In the genomic region with DNA sequence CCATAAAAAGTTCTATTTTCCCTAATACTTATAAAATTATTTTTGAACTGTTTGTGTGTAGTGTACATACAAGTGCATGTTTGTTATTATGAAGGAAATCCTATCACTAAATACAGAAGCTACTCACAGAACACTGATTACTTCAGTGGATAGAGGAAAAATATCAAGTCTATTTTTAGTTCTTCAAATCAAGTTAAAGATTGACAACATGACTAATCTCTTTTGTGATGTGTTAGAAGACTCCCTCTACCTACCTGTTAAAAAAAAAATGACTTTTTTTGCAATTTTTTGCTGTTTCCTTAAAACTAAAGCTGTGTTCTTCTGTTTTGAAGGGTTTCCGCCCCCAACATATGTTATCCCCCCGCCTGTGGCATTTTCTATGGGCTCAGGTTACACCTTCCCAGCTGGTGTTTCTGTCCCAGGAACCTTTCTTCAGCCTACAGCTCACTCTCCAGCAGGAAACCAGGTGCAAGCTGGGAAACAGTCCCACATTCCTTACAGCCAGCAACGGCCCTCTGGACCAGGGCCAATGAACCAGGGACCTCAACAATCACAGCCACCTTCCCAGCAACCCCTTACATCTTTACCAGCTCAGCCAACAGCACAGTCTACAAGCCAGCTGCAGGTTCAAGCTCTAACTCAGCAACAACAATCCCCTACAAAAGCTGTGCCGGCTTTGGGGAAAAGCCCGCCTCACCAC, we compare ENCODE assay signal across 15 cellular contexts. TPM values are rescaled to one million over a fixed set of nuclear protein-coding genes. Genes with fewer than 3 reads are reported as not detected.
DNase-seq lines count a peak whose midpoint lies in the region; ATAC-seq, FAIRE-seq and TF ChIP-seq lines count a peak whose summit lies in the region.
"Had no signal": no experiment of that assay in that cellular context is flagged by ENCODE, and none has a peak within 500 bp of the region (broad histone marks: within the 10 kb centered on the region; RNA-seq: fewer than 3 reads in every experiment).

No MANE protein-coding gene starts in this region.

- H3K27ac Mint-ChIP-seq in activated T-cell treated with anti-CD3 and anti-CD28 coated beads, Interleukin-2, amount 50 U/mL, for 24 hours, result peak overlapping the region; percentile 67
- no peak overlapping the region for H3K27ac Mint-ChIP-seq in stimulated activated effector memory CD8-positive, alpha-beta T cell treated with anti-CD3 and anti-CD28 coated beads, Interleukin-12 subunit alpha, Interleukin-12 subunit beta, amount 100 ng/mL, for 72 hours
- H3K27ac Mint-ChIP-seq in activated naive CD8-positive, alpha-beta T cell treated with anti-CD3 and anti-CD28 coated beads for 36 hours, result no peak overlapping the region
- H3K27ac Mint-ChIP-seq: activated CD4-positive, alpha-beta T cell treated with anti-CD3 and anti-CD28 coated beads, Interleukin-2, amount 10 ng/mL, durations not matched to agents 7 days and 5 days had no signal

- DNase-seq in activated T-cell treated with anti-CD3 and anti-CD28 coated beads, Interleukin-2, amount 50 U/mL, for 24 hours, result no peak
- DNase-seq in activated T-cell treated with anti-CD3 and anti-CD28 coated beads for 4 hours (no peak), NCI-H2107 treated with DMSO at 0.1 percent for 48 hours (lab: John Stamatoyannopoulos, UW; ENCODE audit: unreplicated experiment) (peak; percentile 60), epithelial cell of proximal tubule (ENCODE audit: low read depth) (peak; percentile 56), renal cortical epithelial cell (ENCODE audit: low read depth) (peak; percentile 93), urothelium cell line (ENCODE audit: low spot score) (no peak)
- no peak for DNase-seq in stimulated activated effector memory CD8-positive, alpha-beta T cell treated with anti-CD3 and anti-CD28 coated beads, Interleukin-12 subunit alpha, Interleukin-12 subunit beta, amount 100 ng/mL, for 72 hours (ENCODE audit: low spot score in 2 of 2)
- no peak for DNase-seq in activated naive CD8-positive, alpha-beta T cell treated with anti-CD3 and anti-CD28 coated beads for 36 hours
- DNase-seq: activated CD4-positive, alpha-beta T cell treated with anti-CD3 and anti-CD28 coated beads, Interleukin-2, amount 10 ng/mL, durations not matched to agents 7 days and 5 days; brain microvascular endothelial cell; DMS153; NCI-H1930; SW 1271 had no signal

- ATAC-seq in stimulated activated effector memory CD8-positive, alpha-beta T cell treated with anti-CD3 and anti-CD28 coated beads, Interleukin-12 subunit alpha, Interleukin-12 subunit beta, amount 100 ng/mL, for 72 hours, result no peak

- H3K4me3 Mint-ChIP-seq in activated T-cell treated with anti-CD3 and anti-CD28 coated beads, Interleukin-2, amount 50 U/mL, for 24 hours, result no peak overlapping the region
- no peak overlapping the region for H3K4me3 Mint-ChIP-seq in stimulated activated effector memory CD8-positive, alpha-beta T cell treated with anti-CD3 and anti-CD28 coated beads, Interleukin-12 subunit alpha, Interleukin-12 subunit beta, amount 100 ng/mL, for 72 hours
- H3K4me3 Mint-ChIP-seq in activated naive CD8-positive, alpha-beta T cell treated with anti-CD3 and anti-CD28 coated beads for 36 hours, result no peak overlapping the region
- H3K4me3 Mint-ChIP-seq: activated CD4-positive, alpha-beta T cell treated with anti-CD3 and anti-CD28 coated beads, Interleukin-2, amount 10 ng/mL, durations not matched to agents 7 days and 5 days had no signal

- no peaks in the 10 kb centered on the region for H3K9me3 Mint-ChIP-seq in activated T-cell treated with anti-CD3 and anti-CD28 coated beads, Interleukin-2, amount 50 U/mL, for 24 hours
- H3K9me3 Mint-ChIP-seq in stimulated activated effector memory CD8-positive, alpha-beta T cell treated with anti-CD3 and anti-CD28 coated beads, Interleukin-12 subunit alpha, Interleukin-12 subunit beta, amount 100 ng/mL, for 72 hours, result no peaks in the 10 kb centered on the region
- no peaks in the 10 kb centered on the region for H3K9me3 Mint-ChIP-seq in activated naive CD8-positive, alpha-beta T cell treated with anti-CD3 and anti-CD28 coated beads for 36 hours
- H3K9me3 Mint-ChIP-seq: activated CD4-positive, alpha-beta T cell treated with anti-CD3 and anti-CD28 coated beads, Interleukin-2, amount 10 ng/mL, durations not matched to agents 7 days and 5 days had no signal

- no peak for TF ChIP-seq CTCF in epithelial cell of proximal tubule (conservative IDR thresholded peaks at IDR 0.05; ENCODE audit: low read depth, low read length)

- no peak for FAIRE-seq in urothelium cell line (lab: Jason Lieb, UNC)
- FAIRE-seq: endometrium had no signal

- H3K4me3 ChIP-seq in epithelial cell of proximal tubule (ENCODE audit: low read depth, low read length), result no peak overlapping the region

- no peaks in the 10 kb centered on the region for H3K27me3 Mint-ChIP-seq in activated T-cell treated with anti-CD3 and anti-CD28 coated beads, Interleukin-2, amount 50 U/mL, for 24 hours
- H3K27me3 Mint-ChIP-seq in activated naive CD8-positive, alpha-beta T cell treated with anti-CD3 and anti-CD28 coated beads for 36 hours, result no peaks in the 10 kb centered on the region
- H3K27me3 Mint-ChIP-seq: activated CD4-positive, alpha-beta T cell treated with anti-CD3 and anti-CD28 coated beads, Interleukin-2, amount 10 ng/mL, durations not matched to agents 7 days and 5 days had no signal

- no peaks in the 10 kb centered on the region for H3K4me1 Mint-ChIP-seq in activated T-cell treated with anti-CD3 and anti-CD28 coated beads, Interleukin-2, amount 50 U/mL, for 24 hours (ENCODE audit: low read depth)
- no peaks in the 10 kb centered on the region for H3K4me1 Mint-ChIP-seq in stimulated activated effector memory CD8-positive, alpha-beta T cell treated with anti-CD3 and anti-CD28 coated beads, Interleukin-12 subunit alpha, Interleukin-12 subunit beta, amount 100 ng/mL, for 72 hours
- H3K4me1 Mint-ChIP-seq in activated naive CD8-positive, alpha-beta T cell treated with anti-CD3 and anti-CD28 coated beads for 36 hours, result peaks cover 4% of the 10 kb centered on the region

- H3K36me3 Mint-ChIP-seq in activated T-cell treated with anti-CD3 and anti-CD28 coated beads, Interleukin-2, amount 50 U/mL, for 24 hours (ENCODE audit: low read depth), result peaks cover 95% of the 10 kb centered on the region
- H3K36me3 Mint-ChIP-seq in stimulated activated effector memory CD8-positive, alpha-beta T cell treated with anti-CD3 and anti-CD28 coated beads, Interleukin-12 subunit alpha, Interleukin-12 subunit beta, amount 100 ng/mL, for 72 hours, result peaks cover 97% of the 10 kb centered on the region
- peaks cover 16% of the 10 kb centered on the region for H3K36me3 Mint-ChIP-seq in activated naive CD8-positive, alpha-beta T cell treated with anti-CD3 and anti-CD28 coated beads for 36 hours

RNA-seq across cellular contexts. Expression of a gene that starts 45.5 kb away (rescaled TPM):
- total RNA-seq in epithelial cell of proximal tubule (25.6 and 32.0 TPM in 2 replicates), renal cortical epithelial cell (4.6 and 102 TPM in 2 replicates)
- total RNA-seq in activated naive CD8-positive, alpha-beta T cell treated with anti-CD3 and anti-CD28 coated beads for 36 hours, result 1 to 10 TPM; 4.0 to 5.4 TPM
- total RNA-seq: lung microvascular endothelial cell had no signal

Comparison
In these comparisons a context has a peak if more than half of its experiments do, and no peak if none do; other contexts are left out.
1. DNase-seq: peak in NCI-H2107 treated with DMSO at 0.1 percent for 48 hours (single experiment), epithelial cell of proximal tubule (single experiment) and renal cortical epithelial cell (single experiment); none in activated T-cell treated with anti-CD3 and anti-CD28 coated beads, Interleukin-2, amount 50 U/mL, for 24 hours (single experiment), activated T-cell treated with anti-CD3 and anti-CD28 coated beads for 4 hours (single experiment), urothelium cell line (single experiment), stimulated activated effector memory CD8-positive, alpha-beta T cell treated with anti-CD3 and anti-CD28 coated beads, Interleukin-12 subunit alpha, Interleukin-12 subunit beta, amount 100 ng/mL, for 72 hours (0 of 2) and activated naive CD8-positive, alpha-beta T cell treated with anti-CD3 and anti-CD28 coated beads for 36 hours (single experiment).